In genomic region chr5:91288517-91288916, GRCh38 we compare ENCODE assay signal across 18 cellular contexts.
A peak's percentile ranks its signal among the peaks of the same experiment; 100 is the strongest.
DNase-seq lines count a peak whose midpoint lies in the region; ATAC-seq and TF ChIP-seq lines count a peak whose summit lies in the region.
"Had no signal": no experiment of that assay in that cellular context is flagged by ENCODE, and none has a peak within 500 bp of the region (broad histone marks: within the 10 kb centered on the region; RNA-seq: fewer than 3 reads in every experiment).

No MANE protein-coding gene starts in this region.

- H3K27me3 ChIP-seq in adipocyte (replicated peaks; ENCODE audit: control insufficient read depth, insufficient read depth, low read length) (no peaks in the 10 kb centered on the region), right atrium auricular region (no peaks in the 10 kb centered on the region), rectal smooth muscle tissue (ENCODE audit: control insufficient read depth, insufficient read depth, low read length) (no peaks in the 10 kb centered on the region), aorta (ENCODE audit: control insufficient read depth in 1 of 2, insufficient read depth in 2 of 2, low read length in 1 of 2) (no peaks in the 10 kb centered on the region)
- H3K27me3 ChIP-seq: ovary, spleen had no signal

- intact Hi-C loops in aorta (cut with DNase I): loop anchor here (10.0 kb wide), 2 partner anchors 174 to 184 kb away; no protein-coding TSS in a partner anchor

- peak overlapping the region; percentile 11 to 35 for H3K27ac ChIP-seq in right atrium auricular region
- H3K27ac ChIP-seq in rectal smooth muscle tissue (ENCODE audit: low read depth, low read length): peak overlapping the region; percentile 87
- H3K27ac ChIP-seq in aorta (ENCODE audit: low read depth in 1 of 2, low read length in 2 of 2): no peak overlapping the region
- H3K27ac ChIP-seq: ovary, spleen had no signal

- no peak overlapping the region for H3K4me3 ChIP-seq in adipocyte (ENCODE audit: low read length)
- no peak overlapping the region for H3K4me3 ChIP-seq in right atrium auricular region
- H3K4me3 ChIP-seq in rectal smooth muscle tissue (ENCODE audit: low read length): no peak overlapping the region
- no peak overlapping the region for H3K4me3 ChIP-seq in aorta (ENCODE audit: low read length in 2 of 2)
- H3K4me3 ChIP-seq: ovary, spleen had no signal

- H3K36me3 ChIP-seq in adipocyte (ENCODE audit: control insufficient read depth, insufficient read depth, low read length, severe bottlenecking) (no peaks in the 10 kb centered on the region), right atrium auricular region (no peaks in the 10 kb centered on the region), rectal smooth muscle tissue (ENCODE audit: control insufficient read depth, insufficient read depth, low read length) (no peaks in the 10 kb centered on the region), aorta (ENCODE audit: control insufficient read depth in 1 of 2, insufficient read depth in 2 of 2, low read length in 1 of 2) (no peaks in the 10 kb centered on the region)
- H3K36me3 ChIP-seq: ovary, spleen had no signal

- no peak for TF ChIP-seq CTCF in right atrium auricular region (IDR thresholded peaks at IDR 0.05)

- DNase-seq in adipocyte (ENCODE audit: low read depth): no peak
- no peak for DNase-seq in right atrium auricular region (ENCODE audit: low spot score)
- DNase-seq in aorta: no peak
- DNase-seq in NCI-H1930 (lab: John Stamatoyannopoulos, UW): no peak
- DNase-seq: activated CD4-positive, alpha-beta T cell treated with anti-CD3 and anti-CD28 coated beads for 4 hours; activated CD8-positive, alpha-beta memory T cell treated with anti-CD3 and anti-CD28 coated beads, Interleukin-2, amount 10 ng/mL, durations not matched to agents 7 days and 5 days; COR-L47; left colon; NCI-H1092; NCI-H2029 treated with DMSO at 0.1 percent for 48 hours; ovary; spleen; stimulated activated CD4-positive, alpha-beta T cell treated with anti-CD3 and anti-CD28 coated beads, Interleukin-4, amount 100 ng/mL, for 4 hours; substantia nigra; SW 1271 had no signal

- H3K9ac ChIP-seq in adipocyte (ENCODE audit: low read length): peak overlapping the region; percentile 5
- H3K9ac ChIP-seq in rectal smooth muscle tissue (ENCODE audit: low read length): no peak overlapping the region

- ATAC-seq in aorta (ENCODE audit: low FRiP score): peak; percentile 55
- ATAC-seq in HG02852 (IDR thresholded peaks at IDR 0.05; ENCODE audit: unreplicated experiment): no peak
- ATAC-seq in HG03378 (IDR thresholded peaks at IDR 0.05; ENCODE audit: unreplicated experiment): no peak
- ATAC-seq: activated CD8-positive, alpha-beta memory T cell treated with anti-CD3 and anti-CD28 coated beads, Interleukin-2, amount 10 ng/mL, durations not matched to agents 7 days and 5 days; left colon had no signal

- H3K4me1 ChIP-seq in adipocyte (ENCODE audit: control insufficient read depth, insufficient read depth, low read length) (peaks cover 27% of the 10 kb centered on the region), right atrium auricular region (peaks cover 0 to 8% of the 10 kb centered on the region in 2 donors), rectal smooth muscle tissue (ENCODE audit: control insufficient read depth, insufficient read depth, low read length) (peaks cover 17% of the 10 kb centered on the region), aorta (ENCODE audit: control insufficient read depth in 1 of 2, insufficient read depth in 2 of 2, low read length in 2 of 2) (no peaks in the 10 kb centered on the region)

- H3K9me3 ChIP-seq in adipocyte (ENCODE audit: control insufficient read depth, low read length) (no peaks in the 10 kb centered on the region), right atrium auricular region (no peaks in the 10 kb centered on the region), aorta (ENCODE audit: control insufficient read depth, low read length) (no peaks in the 10 kb centered on the region)
- H3K9me3 ChIP-seq: ovary had no signal

- WGBS in aorta, 2 donors: 41 to 42% methylated on average over 2 of the region's 2 CpGs

Comparison
In these comparisons a context has a peak if more than half of its experiments do, and no peak if none do; other contexts are left out.
1. H3K27ac ChIP-seq: peak in right atrium auricular region (2 of 2) and rectal smooth muscle tissue (single experiment); none in aorta (0 of 2).